8 cellular contexts compared by ENCODE assay signal in the genomic region with DNA sequence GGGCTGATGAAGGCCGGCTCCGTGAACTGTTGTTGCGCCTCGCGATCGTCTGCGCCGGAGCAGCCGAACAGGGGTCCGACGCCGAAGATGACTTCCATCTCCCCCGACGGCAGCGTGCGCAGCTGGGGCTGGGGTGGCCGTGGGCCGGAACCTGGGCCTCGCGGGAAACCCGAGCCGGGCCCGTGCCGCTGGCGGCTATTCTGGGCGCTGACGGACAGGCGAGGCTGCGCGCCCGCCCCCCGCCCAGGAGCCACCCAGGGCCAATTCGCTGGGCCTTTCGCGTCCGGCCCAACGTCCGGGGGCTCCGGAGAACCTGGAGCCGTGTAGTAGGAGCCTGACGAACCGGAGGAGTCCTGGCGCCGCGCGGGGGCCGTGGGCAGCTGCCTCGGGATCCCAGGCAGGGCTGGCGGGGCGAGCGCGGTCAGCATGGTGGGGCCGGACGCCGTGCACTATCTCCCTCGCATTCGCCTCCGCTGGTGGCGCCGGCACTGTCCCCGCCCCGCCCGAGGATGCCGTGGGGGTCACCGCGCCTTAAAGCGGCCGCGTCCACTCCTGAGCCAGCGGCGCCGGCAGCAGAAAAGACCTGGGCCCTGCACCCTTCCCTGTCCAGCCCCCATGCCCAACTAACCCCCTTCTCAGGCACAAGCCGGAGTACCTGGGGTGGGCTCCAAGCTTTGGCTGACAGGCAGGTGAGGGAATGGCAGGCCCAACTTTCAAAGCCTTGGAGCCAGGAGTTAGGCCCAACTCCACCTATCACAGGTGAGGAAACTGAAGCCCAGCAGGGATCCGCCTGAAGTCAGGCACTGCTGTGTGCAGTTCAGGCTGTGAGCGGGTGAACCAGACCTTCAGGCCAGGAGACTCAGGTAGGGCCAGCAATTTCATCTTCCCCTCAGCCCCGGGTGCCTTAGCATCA. TPM values are rescaled to one million over a fixed set of nuclear protein-coding genes. Genes with fewer than 3 reads are reported as not detected.
DNase-seq lines count a peak whose midpoint lies in the region; ATAC-seq, FAIRE-seq and TF ChIP-seq lines count a peak whose summit lies in the region.

A gene with protein sequence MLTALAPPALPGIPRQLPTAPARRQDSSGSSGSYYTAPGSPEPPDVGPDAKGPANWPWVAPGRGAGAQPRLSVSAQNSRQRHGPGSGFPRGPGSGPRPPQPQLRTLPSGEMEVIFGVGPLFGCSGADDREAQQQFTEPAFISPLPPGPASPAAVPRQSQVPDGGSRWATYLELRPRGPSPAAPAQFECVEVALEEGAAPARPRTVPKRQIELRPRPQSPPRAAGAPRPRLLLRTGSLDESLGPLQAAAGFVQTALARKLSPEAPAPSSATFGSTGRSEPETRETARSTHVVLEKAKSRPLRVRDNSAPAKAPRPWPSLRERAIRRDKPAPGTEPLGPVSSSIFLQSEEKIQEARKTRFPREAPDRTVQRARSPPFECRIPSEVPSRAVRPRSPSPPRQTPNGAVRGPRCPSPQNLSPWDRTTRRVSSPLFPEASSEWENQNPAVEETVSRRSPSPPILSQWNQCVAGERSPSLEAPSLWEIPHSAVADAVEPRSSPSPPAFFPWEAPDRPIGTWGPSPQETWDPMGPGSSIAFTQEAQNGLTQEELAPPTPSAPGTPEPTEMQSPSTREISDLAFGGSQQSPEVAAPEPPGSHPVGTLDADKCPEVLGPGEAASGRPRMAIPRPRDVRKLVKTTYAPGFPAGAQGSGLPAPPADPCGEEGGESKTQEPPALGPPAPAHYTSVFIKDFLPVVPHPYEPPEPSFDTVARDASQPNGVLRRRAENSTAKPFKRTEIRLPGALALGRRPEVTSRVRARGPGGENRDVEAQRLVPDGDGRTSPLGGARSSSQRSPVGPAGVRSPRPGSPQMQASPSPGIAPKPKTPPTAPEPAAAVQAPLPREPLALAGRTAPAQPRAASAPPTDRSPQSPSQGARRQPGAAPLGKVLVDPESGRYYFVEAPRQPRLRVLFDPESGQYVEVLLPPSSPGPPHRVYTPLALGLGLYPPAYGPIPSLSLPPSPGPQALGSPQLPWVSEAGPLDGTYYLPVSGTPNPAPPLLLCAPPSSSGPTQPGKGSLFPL (minus strand): TSS at position 451 of the 913 bp plus-strand sequence. CDS start 23 bp downstream, at position 428.

- no peak within 1 kb of the TSS for H2AFZ ChIP-seq in keratinocyte (ENCODE audit: control insufficient read depth, low read length)

- peaks cover 15% of the 10 kb centered on the region for H3K79me2 ChIP-seq in keratinocyte (ENCODE audit: control insufficient read depth, insufficient read depth, low read length)

- no peaks in the 10 kb centered on the region for H3K27me3 ChIP-seq in keratinocyte (ENCODE audit: control insufficient read depth, extremely low read depth, insufficient read depth, low read length)

- no peaks in the 10 kb centered on the region for H3K9me1 ChIP-seq in keratinocyte (ENCODE audit: control insufficient read depth, extremely low read depth, insufficient read depth, low read length)

- H3K4me3 ChIP-seq in astrocyte of the spinal cord (ENCODE audit: low read depth, low read length): peak within 1 kb of the TSS; percentile 32
- peak within 1 kb of the TSS; percentile 69 to 92 (median 84) for H3K4me3 ChIP-seq in keratinocyte (ENCODE audit: control insufficient read depth in 2 of 3, extremely low read depth in 1 of 3, insufficient read depth in 2 of 3, low read depth in 1 of 3, low read length in 3 of 3)

- DNase-seq in HFFc6 (no peak), astrocyte of the spinal cord (ENCODE audit: low read depth, low spot score) (no peak), keratinocyte (ENCODE audit: low read depth, low spot score) (no peak), NCI-H2171 treated with DMSO at 0.1 percent for 48 hours (lab: John Stamatoyannopoulos, UW) (no peak), foreskin melanocyte (no peak)
- DNase-seq in stimulated activated naive B cell treated with anti-CD40 and anti-IgM and Interleukin-4, amounts not matched to agents 10 μg/mL and 1 μg/mL and 100 μg/mL, for 72 hours: no peak

- TF ChIP-seq CTCF in HFFc6 (IDR thresholded peaks at IDR 0.05) (no peak), astrocyte of the spinal cord (IDR thresholded peaks at IDR 0.05; ENCODE audit: low read depth, low read length) (no peak), keratinocyte (optimal IDR thresholded peaks at IDR 0.05 in 1 of 3, IDR thresholded peaks at IDR 0.05 in 1 of 3, conservative IDR thresholded peaks at IDR 0.05 in 1 of 3; ENCODE audit: extremely low read depth in 1 of 3, insufficient read depth in 2 of 3, low read length in 3 of 3) (no peak)

- in situ Hi-C loops in astrocyte of the spinal cord (cut with HindIII; ENCODE audit: low sequenced_read_pairs): no loop called here

- H3K27ac Mint-ChIP-seq in HFFc6: no peak within 1 kb of the TSS; the same call in 1 of the 2 replicates
- peak within 1 kb of the TSS; percentile 97 for H3K27ac Mint-ChIP-seq in stimulated activated naive B cell treated with anti-CD40 and anti-IgM and Interleukin-4, amounts not matched to agents 10 μg/mL and 1 μg/mL and 100 μg/mL, for 72 hours

- peaks cover 6% of the 10 kb centered on the region for H3K27me3 Mint-ChIP-seq in HFFc6 (ENCODE audit: insufficient read depth)
- no peaks in the 10 kb centered on the region for H3K27me3 Mint-ChIP-seq in stimulated activated naive B cell treated with anti-CD40 and anti-IgM and Interleukin-4, amounts not matched to agents 10 μg/mL and 1 μg/mL and 100 μg/mL, for 72 hours

- H3K36me3 ChIP-seq in keratinocyte (ENCODE audit: control insufficient read depth in 2 of 2, extremely low read depth in 1 of 2, insufficient read depth in 2 of 2, low read length in 2 of 2): peaks cover 0 to 4% of the 10 kb centered on the region in 2 experiments

- H3K9me3 Mint-ChIP-seq in HFFc6: peaks cover 5% of the 10 kb centered on the region; the same call in 1 of the 2 replicates
- H3K9me3 Mint-ChIP-seq in stimulated activated naive B cell treated with anti-CD40 and anti-IgM and Interleukin-4, amounts not matched to agents 10 μg/mL and 1 μg/mL and 100 μg/mL, for 72 hours: no peaks in the 10 kb centered on the region

- peak within 1 kb of the TSS; percentile 24; the same call in 1 of the 2 replicates for H3K4me3 Mint-ChIP-seq in HFFc6
- H3K4me3 Mint-ChIP-seq in stimulated activated naive B cell treated with anti-CD40 and anti-IgM and Interleukin-4, amounts not matched to agents 10 μg/mL and 1 μg/mL and 100 μg/mL, for 72 hours: peak within 1 kb of the TSS; percentile 92 to 97

- H3K9me3 ChIP-seq in keratinocyte (ENCODE audit: control insufficient read depth, low read depth, low read length): no peaks in the 10 kb centered on the region

- peaks cover 7% of the 10 kb centered on the region for H3K36me3 Mint-ChIP-seq in HFFc6 (ENCODE audit: low read depth)
- peaks cover 24 to 38% of the 10 kb centered on the region in 2 donors for H3K36me3 Mint-ChIP-seq in stimulated activated naive B cell treated with anti-CD40 and anti-IgM and Interleukin-4, amounts not matched to agents 10 μg/mL and 1 μg/mL and 100 μg/mL, for 72 hours

- peak within 1 kb of the TSS; percentile 60 for H3K27ac ChIP-seq in keratinocyte (ENCODE audit: control insufficient read depth, insufficient read depth, low read length)

- H3K4me1 ChIP-seq in keratinocyte (ENCODE audit: control insufficient read depth, extremely low read depth, insufficient read depth, low read length): peaks cover 19% of the 10 kb centered on the region

- no peak for ATAC-seq in stimulated activated naive B cell treated with anti-CD40 and anti-IgM and Interleukin-4, amounts not matched to agents 10 μg/mL and 1 μg/mL and 100 μg/mL, for 72 hours (replicated peaks)
- ATAC-seq in GM18858 (IDR thresholded peaks at IDR 0.05; ENCODE audit: unreplicated experiment) (no peak), HG02970 (IDR thresholded peaks at IDR 0.05; ENCODE audit: low FRiP score, unreplicated experiment) (no peak)

- dilution Hi-C loops in keratinocyte (cut with MboI; ENCODE audit: extremely low pct_ligation_motif_present, low sequenced_read_pairs): no loop called here

- peak within 1 kb of the TSS; percentile 90 for H3K4me2 ChIP-seq in keratinocyte (ENCODE audit: control insufficient read depth, extremely low read depth, insufficient read depth, low read depth, low read length)

- H4K20me1 ChIP-seq in keratinocyte (ENCODE audit: control insufficient read depth, extremely low read depth, insufficient read depth, low read length): no peaks in the 10 kb centered on the region

- FAIRE-seq in keratinocyte (lab: Jason Lieb, UNC): no peak

- H3K9ac ChIP-seq in keratinocyte (ENCODE audit: control insufficient read depth, extremely low read depth, insufficient read depth, low read length): peak within 1 kb of the TSS; percentile 93

- peaks cover 27% of the 10 kb centered on the region for H3K4me1 Mint-ChIP-seq in HFFc6 (ENCODE audit: low read depth)
- H3K4me1 Mint-ChIP-seq in stimulated activated naive B cell treated with anti-CD40 and anti-IgM and Interleukin-4, amounts not matched to agents 10 μg/mL and 1 μg/mL and 100 μg/mL, for 72 hours: peaks cover 44 to 64% of the 10 kb centered on the region in 2 donors

RNA-seq across cellular contexts. Expression of the gene that starts here (rescaled TPM):
- total RNA-seq in HFFc6 (2021; fragmentation: NEBNext Ultra II Directional; extraction: Animal tissue kit (Norgen Biotek cat#: 25700)): 1 to 10 TPM; 2.8 to 5.3 (median 5.1) TPM
- polyA plus RNA-seq in keratinocyte: 0.22 to 0.32 TPM (median 0.26 TPM) in 3 replicates
- polyA plus RNA-seq in keratinocyte (2011; ENCODE audit: low read depth): 0.06 TPM
- 0.10 and 0.18 TPM in 2 replicates for polyA plus RNA-seq in keratinocyte (2011; cell fraction: cytosol; rRNA removed)
- polyA plus RNA-seq in keratinocyte (2011; cell fraction: nucleus; rRNA removed): 0.37 and 0.48 TPM in 2 replicates
- 0.16 and 1.2 TPM in 2 replicates for polyA plus RNA-seq in keratinocyte (2012; ENCODE audit: low replicate concordance)
- 0.10 to 0.33 TPM (median 0.16 TPM) in 3 replicates for polyA minus RNA-seq in keratinocyte
- 0.38 TPM for polyA minus RNA-seq in keratinocyte (2011; cell fraction: cytosol; rRNA and poly(A)+ RNA removed)
- 0.42 and 0.47 TPM in 2 replicates for polyA minus RNA-seq in keratinocyte (2011; cell fraction: nucleus; rRNA and poly(A)+ RNA removed)
